9 cellular contexts compared by ENCODE assay signal in the genomic region with DNA sequence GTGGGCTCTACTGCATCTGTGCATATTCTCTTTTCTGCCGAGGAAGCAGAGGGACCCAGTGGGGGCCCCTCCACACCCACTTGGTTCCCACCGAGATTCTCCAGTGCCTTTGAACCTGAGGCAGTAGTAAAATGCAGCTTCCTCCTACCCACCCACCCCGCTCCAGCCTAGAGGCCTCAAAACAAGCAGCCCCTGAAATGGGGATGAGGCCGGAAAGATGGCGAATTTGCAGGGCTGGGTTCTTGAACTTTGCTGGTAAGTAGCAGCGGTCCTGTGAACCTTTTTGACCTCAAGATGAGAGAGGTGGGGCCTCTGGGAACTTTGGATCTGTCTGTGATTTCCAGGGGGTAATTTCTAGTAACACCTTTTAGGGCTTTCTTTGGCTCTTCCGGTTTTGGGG. TPM values are rescaled to one million over a fixed set of nuclear protein-coding genes. Genes with fewer than 3 reads are reported as not detected.
DNase-seq lines count a peak whose midpoint lies in the region; ATAC-seq, FAIRE-seq and TF ChIP-seq lines count a peak whose summit lies in the region.
"Had no signal": no experiment of that assay in that cellular context is flagged by ENCODE, and none has a peak within 500 bp of the region (broad histone marks: within the 10 kb centered on the region; RNA-seq: fewer than 3 reads in every experiment).

No MANE protein-coding gene starts in this region.

- no peaks in the 10 kb centered on the region for H3K36me3 Mint-ChIP-seq in T-helper 17 cell (ENCODE audit: low read depth)

- DNase-seq in T-helper 17 cell (no peak), esophagus squamous epithelium (lab: John Stamatoyannopoulos, UW) (no peak), pancreas (peak in 1 of 6 donors; percentile 30), inferior parietal cortex (ENCODE audit: extremely low spot score) (no peak)
- DNase-seq: NCI-H1105 had no signal

- no peaks in the 10 kb centered on the region for H3K27me3 ChIP-seq in esophagus squamous epithelium
- H3K27me3 ChIP-seq in pancreas = no peaks in the 10 kb centered on the region

- intact Hi-C loops in esophagus squamous epithelium (cut with DNase I) (no loop called here), pancreas (cut with DNase I) (no loop called here)

- TF ChIP-seq POLR2A in esophagus squamous epithelium (IDR thresholded peaks at IDR 0.05) = no peak

- H3K9me3 ChIP-seq in T-helper 17 cell (ENCODE audit: control insufficient read depth, low read length, poor library complexity, severe bottlenecking) = no peaks in the 10 kb centered on the region
- no peaks in the 10 kb centered on the region for H3K9me3 ChIP-seq in esophagus squamous epithelium
- H3K9me3 ChIP-seq in pancreas = no peaks in the 10 kb centered on the region

- no peak for ATAC-seq in T-helper 17 cell
- no peak for ATAC-seq in pancreas
- no peak for ATAC-seq in HG02678 (IDR thresholded peaks at IDR 0.05; ENCODE audit: unreplicated experiment)
- no peak for ATAC-seq in GM19397 (IDR thresholded peaks at IDR 0.05; ENCODE audit: unreplicated experiment)
- no peak for ATAC-seq in HG02981 (IDR thresholded peaks at IDR 0.05; ENCODE audit: unreplicated experiment)

- H3K27me3 Mint-ChIP-seq in T-helper 17 cell = no peaks in the 10 kb centered on the region

- H3K4me3 ChIP-seq in esophagus squamous epithelium (no peak overlapping the region), pancreas (no peak overlapping the region)

- H3K4me3 Mint-ChIP-seq in T-helper 17 cell = peak overlapping the region; percentile 2

- H3K27ac ChIP-seq in C4-2B (peak overlapping the region; percentile 71), esophagus squamous epithelium (peak overlapping the region; percentile 84 to 94 (median 92)), pancreas (peak overlapping the region; percentile 20 to 94 (median 88))

- H3K27ac Mint-ChIP-seq in T-helper 17 cell = peak overlapping the region; percentile 96

- peaks cover 79 to 100% (median 92%) of the 10 kb centered on the region in 3 donors for H3K4me1 ChIP-seq in esophagus squamous epithelium
- peaks cover 58 to 79% (median 63%) of the 10 kb centered on the region in 3 donors for H3K4me1 ChIP-seq in pancreas

- H3K4me1 Mint-ChIP-seq in T-helper 17 cell = peaks cover 80% of the 10 kb centered on the region

- TF ChIP-seq CTCF in C4-2B (conservative IDR thresholded peaks at IDR 0.05) = no peak
- TF ChIP-seq CTCF in esophagus squamous epithelium (IDR thresholded peaks at IDR 0.05) = no peak
- no peak for TF ChIP-seq CTCF in pancreas (IDR thresholded peaks at IDR 0.05)

- FAIRE-seq in pancreas (lab: Jason Lieb, UNC) = no peak

- H3K36me3 ChIP-seq in esophagus squamous epithelium (no peaks in the 10 kb centered on the region), pancreas (no peaks in the 10 kb centered on the region)

- 54 to 59% methylated on average over 2 to 6 of the region's 7 CpGs for WGBS in esophagus squamous epithelium, 2 donors
- WGBS in pancreas, 2 donors = 74% methylated on average over 7 of the region's 7 CpGs

RNA-seq across cellular contexts. Expression of gene PLEKHG3, which starts 15.4 kb away (rescaled TPM):
- total RNA-seq in T-helper 17 cell (10 to 100 TPM; 61.4 to 65.5 TPM), esophagus squamous epithelium (10 to 100 TPM; 44.6 to 87.8 (median 60.8) TPM), pancreas (10 to 100 TPM; 33.3 to 60.7 (median 41.0) TPM)
- polyA plus RNA-seq in pancreas = 10 to 100 TPM; 33.8 to 42.0 TPM
